21 cellular contexts compared by ENCODE assay signal in the genomic region with DNA sequence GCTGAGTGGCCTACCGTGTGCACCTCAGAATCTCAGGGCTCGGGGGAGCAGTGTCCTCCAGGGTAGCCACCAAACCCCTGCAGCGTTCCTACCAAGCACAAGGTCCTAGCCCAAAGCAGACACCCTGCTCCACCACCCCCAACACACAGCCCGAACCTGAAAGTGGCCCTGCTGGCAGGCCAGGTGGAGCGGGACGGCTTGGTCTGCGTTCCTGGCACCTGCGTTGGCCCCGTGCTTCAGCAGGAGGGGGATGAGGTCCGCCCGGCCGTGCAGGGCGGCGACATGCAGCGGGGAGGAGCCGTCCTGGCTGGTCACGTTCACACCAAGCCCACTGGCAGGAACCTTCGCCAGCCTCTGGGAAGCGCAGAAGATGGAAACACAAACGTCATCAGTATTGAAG.
"Had no signal": no experiment of that assay in that cellular context is flagged by ENCODE, and none has a peak within 500 bp of the region (broad histone marks: within the 10 kb centered on the region; RNA-seq: fewer than 3 reads in every experiment).

No MANE protein-coding gene starts in this region.

- H3K4me2 ChIP-seq: hepatocyte had no signal

- H3K27ac ChIP-seq: heart right ventricle, hepatocyte, left ventricle myocardium inferior, neutrophil, parathyroid adenoma, right atrium auricular region, right lobe of liver, skin epidermis, spleen, suprapubic skin, thoracic aorta, tibial artery, vagina had no signal

- ATAC-seq: naive thymus-derived CD8-positive, alpha-beta T cell; right lobe of liver; stimulated activated effector memory CD8-positive, alpha-beta T cell treated with anti-CD3 and anti-CD28 coated beads, Interleukin-12 subunit alpha, Interleukin-12 subunit beta, amount 100 ng/mL, for 72 hours had no signal

- H3K79me2 ChIP-seq: hepatocyte, parathyroid adenoma had no signal

- H2AFZ ChIP-seq: hepatocyte, parathyroid adenoma had no signal

- H3K27me3 ChIP-seq: heart right ventricle, hepatocyte, neutrophil, right atrium auricular region, right lobe of liver, spleen, suprapubic skin, tibial artery, vagina had no signal

- H3K9me3 ChIP-seq: neutrophil, right atrium auricular region, right lobe of liver, spleen, suprapubic skin, thoracic aorta, tibial artery, vagina had no signal

- H3K4me1 ChIP-seq: heart right ventricle, left ventricle myocardium inferior, parathyroid adenoma, right atrium auricular region, right lobe of liver, spleen, suprapubic skin, tibial artery, vagina had no signal

- H3K9ac ChIP-seq: parathyroid adenoma had no signal

- H3K4me3 ChIP-seq: heart right ventricle, hepatocyte, left ventricle myocardium inferior, right atrium auricular region, right lobe of liver, skin epidermis, spleen, suprapubic skin, thoracic aorta, tibial artery, vagina had no signal

- DNase-seq: heart right ventricle; islet precursor cell; left ventricle myocardium inferior; midbrain; naive thymus-derived CD8-positive, alpha-beta T cell; occipital lobe; spleen; stimulated activated CD4-positive, alpha-beta T cell treated with anti-CD3 and anti-CD28 coated beads, Interleukin-4, amount 100 ng/mL, for 24 hours; stimulated activated naive CD4-positive, alpha-beta T cell; tibial artery; trophoblast cell had no signal
